In genomic region chr17:79842656-79843474, GRCh38 we compare ENCODE assay signal across 8 cellular contexts. TPM values are rescaled to one million over a fixed set of nuclear protein-coding genes. Genes with fewer than 3 reads are reported as not detected.
DNase-seq lines count a peak whose midpoint lies in the region; ATAC-seq, FAIRE-seq and TF ChIP-seq lines count a peak whose summit lies in the region.

No MANE protein-coding gene starts in this region.

- intact Hi-C loops in gastrocnemius medialis (cut with DNase I; ENCODE audit: low total_unique reads): loop anchor here (5.0 kb wide), 1 partner anchor 149 kb away; no protein-coding TSS in a partner anchor

- no peak for FAIRE-seq in HTR-8/SVneo (lab: Jason Lieb, UNC)

- H3K4me1 ChIP-seq in ectodermal cell (ENCODE audit: control insufficient read depth, insufficient read depth, low read length): peaks cover 16% of the 10 kb centered on the region
- peaks cover 27 to 48% of the 10 kb centered on the region in 2 donors for H3K4me1 ChIP-seq in gastrocnemius medialis

- H3K36me3 ChIP-seq in ectodermal cell (ENCODE audit: control insufficient read depth, insufficient read depth, low read length) (no peaks in the 10 kb centered on the region), gastrocnemius medialis (no peaks in the 10 kb centered on the region)

- in situ Hi-C loops in gastrocnemius medialis (cut with MboI; ENCODE audit: low sequenced_read_pairs in 4 of 4): no loop called here

- H3K27me3 ChIP-seq in ectodermal cell (ENCODE audit: control insufficient read depth, insufficient read depth, low read length, poor library complexity, severe bottlenecking) (peaks cover 75% of the 10 kb centered on the region), gastrocnemius medialis (peaks cover 51 to 73% (median 51%) of the 10 kb centered on the region in 3 donors)

- H3K4me3 ChIP-seq in ectodermal cell (ENCODE audit: insufficient read depth, low read depth, low read length) (peak overlapping the region; percentile 44), gastrocnemius medialis (peak overlapping the region; percentile 59 to 84 (median 62))

- H3K9me3 ChIP-seq in ectodermal cell (ENCODE audit: control insufficient read depth, low read length): no peaks in the 10 kb centered on the region
- no peaks in the 10 kb centered on the region for H3K9me3 ChIP-seq in gastrocnemius medialis

- ATAC-seq in gastrocnemius medialis (no peak), HG03439 (IDR thresholded peaks at IDR 0.05; ENCODE audit: unreplicated experiment) (no peak)

- 3% methylated on average over 66 of the region's 66 CpGs for WGBS in ectodermal cell, 2 experiments

- TF ChIP-seq POLR2A in gastrocnemius medialis (IDR thresholded peaks at IDR 0.05): no peak

- H3K27ac ChIP-seq in ectodermal cell (ENCODE audit: insufficient read depth, low read depth, low read length, poor library complexity, severe bottlenecking) (no peak overlapping the region), gastrocnemius medialis (no peak overlapping the region)

- no peak for TF ChIP-seq CTCF in gastrocnemius medialis (IDR thresholded peaks at IDR 0.05 in 4 of 5, conservative IDR thresholded peaks at IDR 0.05 in 1 of 5)

- DNase-seq in ELF-1 (ENCODE audit: low read depth, low spot score) (peak; percentile 42), NCI-H345 treated with DMSO at 0.1 percent for 48 hours (lab: John Stamatoyannopoulos, UW; ENCODE audit: unreplicated experiment) (peak; percentile 54), gastrocnemius medialis (no peak), foreskin melanocyte (no peak), HTR-8/SVneo (ENCODE audit: insufficient read length, low spot score) (no peak), inferior parietal cortex (ENCODE audit: extremely low spot score) (no peak)

RNA-seq across cellular contexts. Expression of gene CBX4, which starts 3.6 kb away (rescaled TPM):
- polyA plus RNA-seq in ectodermal cell (2013, experiment 1 of 4): 9.8 TPM
- polyA plus RNA-seq in ectodermal cell (2013, experiment 2 of 4): 10.1 TPM
- polyA plus RNA-seq in ectodermal cell (2013, experiment 3 of 4): 8.3 TPM
- polyA plus RNA-seq in ectodermal cell (2013, experiment 4 of 4): 6.7 TPM
- total RNA-seq in gastrocnemius medialis: 1 to 10 TPM; 3.0 to 9.0 (median 5.3) TPM

RNA-seq across cellular contexts. Expression of gene CBX8, which starts 46.0 kb away (rescaled TPM):
- 10.4 TPM for polyA plus RNA-seq in ectodermal cell (2013, experiment 1 of 4)
- 8.2 TPM for polyA plus RNA-seq in ectodermal cell (2013, experiment 2 of 4)
- polyA plus RNA-seq in ectodermal cell (2013, experiment 3 of 4): 6.6 TPM
- 7.7 TPM for polyA plus RNA-seq in ectodermal cell (2013, experiment 4 of 4)
- total RNA-seq in gastrocnemius medialis: under 1 TPM in 3 of 4 donors, not detected in 1; 0.18 to 0.94 (median 0.49) TPM

Comparison
In these comparisons a context has a peak if more than half of its experiments do, and no peak if none do; other contexts are left out.
1. DNase-seq: peak in ELF-1 (single experiment) and NCI-H345 treated with DMSO at 0.1 percent for 48 hours (single experiment); none in gastrocnemius medialis (0 of 2), foreskin melanocyte (single experiment), HTR-8/SVneo (single experiment) and inferior parietal cortex (single experiment).